10 cellular contexts compared by ENCODE assay signal in genomic region chr15:70974004-70974832, GRCh38.
DNase-seq lines count a peak whose midpoint lies in the region; ATAC-seq and TF ChIP-seq lines count a peak whose summit lies in the region.
"Had no signal": no experiment of that assay in that cellular context is flagged by ENCODE, and none has a peak within 500 bp of the region (broad histone marks: within the 10 kb centered on the region; RNA-seq: fewer than 3 reads in every experiment).

No MANE protein-coding gene starts in this region.

- WGBS in adrenal gland, 4 donors, result 41 to 59% (median 48%) methylated on average over 5 of the region's 5 CpGs

- no peaks in the 10 kb centered on the region for H3K9me3 ChIP-seq in adrenal gland (replicated peaks in 1 of 3)
- H3K9me3 ChIP-seq: SJSA1 had no signal

- H3K4me1 ChIP-seq in adrenal gland (replicated peaks in 1 of 2), result no peaks in the 10 kb centered on the region
- H3K4me1 ChIP-seq: SJSA1 had no signal

- DNase-seq in AG10803 (ENCODE audit: low read depth), result peak; percentile 68
- peak; percentile 35 for DNase-seq in HS-5 (ENCODE audit: low read depth)
- no peak for DNase-seq in adrenal gland
- DNase-seq in iris pigment epithelial cell (ENCODE audit: low read depth), result peak; percentile 71
- DNase-seq in DMS79 (lab: John Stamatoyannopoulos, UW), result no peak
- no peak for DNase-seq in naive thymus-derived CD8-positive, alpha-beta T cell
- no peak for DNase-seq in GF-D8 (lab: John Stamatoyannopoulos, UW)

- H3K27me3 ChIP-seq in adrenal gland, result no peaks in the 10 kb centered on the region
- H3K27me3 ChIP-seq: SJSA1 had no signal

- no peak overlapping the region for H3K27ac ChIP-seq in adrenal gland
- H3K27ac ChIP-seq: SJSA1 had no signal

- peak; percentile 55 for TF ChIP-seq CTCF in AG10803 (conservative IDR thresholded peaks at IDR 0.05; ENCODE audit: low read length)
- TF ChIP-seq CTCF in adrenal gland (IDR thresholded peaks at IDR 0.05), result peak; percentile 22 to 61 (median 49)

- no peaks in the 10 kb centered on the region for H3K4me1 Mint-ChIP-seq in naive thymus-derived CD8-positive, alpha-beta T cell

- TF ChIP-seq POLR2A in adrenal gland (IDR thresholded peaks at IDR 0.05), result no peak

- H3K36me3 Mint-ChIP-seq in naive thymus-derived CD8-positive, alpha-beta T cell, result no peaks in the 10 kb centered on the region

- no peaks in the 10 kb centered on the region for H3K36me3 ChIP-seq in adrenal gland (replicated peaks in 1 of 2)
- H3K36me3 ChIP-seq: SJSA1 had no signal

- POLR2A ChIA-PET in naive thymus-derived CD8-positive, alpha-beta T cell (lab: Charles Lee), result no interaction called here

- intact Hi-C loops in adrenal gland (cut with DNase I), result no loop called here

- H3K4me3 ChIP-seq in AG10803 (ENCODE audit: low read length), result no peak overlapping the region
- no peak overlapping the region for H3K4me3 ChIP-seq in adrenal gland
- H3K4me3 ChIP-seq: SJSA1 had no signal

- H3K27me3 Mint-ChIP-seq in naive thymus-derived CD8-positive, alpha-beta T cell, result peaks cover 2 to 10% (median 4%) of the 10 kb centered on the region in 5 donors

- H3K27ac Mint-ChIP-seq in naive thymus-derived CD8-positive, alpha-beta T cell, result no peak overlapping the region
- H3K27ac Mint-ChIP-seq: stimulated activated naive CD8-positive, alpha-beta T cell treated with anti-CD3 and anti-CD28 coated beads, Interleukin-15, Interleukin-2, amounts not matched to agents 100 ng/mL and 50 ng/mL, for 24 hours had no signal

- H3K9me3 Mint-ChIP-seq in naive thymus-derived CD8-positive, alpha-beta T cell, result peaks cover 0 to 5% (median 0%) of the 10 kb centered on the region in 9 donors
- H3K9me3 Mint-ChIP-seq: stimulated activated naive CD8-positive, alpha-beta T cell treated with anti-CD3 and anti-CD28 coated beads, Interleukin-15, Interleukin-2, amounts not matched to agents 100 ng/mL and 50 ng/mL, for 24 hours had no signal

- ATAC-seq in naive thymus-derived CD8-positive, alpha-beta T cell, result no peak
- no peak for ATAC-seq in HG02759 (IDR thresholded peaks at IDR 0.05; ENCODE audit: unreplicated experiment)

- H3K4me3 Mint-ChIP-seq in naive thymus-derived CD8-positive, alpha-beta T cell, result no peak overlapping the region
- H3K4me3 Mint-ChIP-seq: stimulated activated naive CD8-positive, alpha-beta T cell treated with anti-CD3 and anti-CD28 coated beads, Interleukin-15, Interleukin-2, amounts not matched to agents 100 ng/mL and 50 ng/mL, for 24 hours had no signal

Comparison
In these comparisons a context has a peak if more than half of its experiments do, and no peak if none do; other contexts are left out.
1. DNase-seq: peak in AG10803 (single experiment), HS-5 (single experiment) and iris pigment epithelial cell (single experiment); none in adrenal gland (0 of 7), DMS79 (single experiment), naive thymus-derived CD8-positive, alpha-beta T cell (0 of 10) and GF-D8 (single experiment).